20 cellular contexts compared by ENCODE assay signal in the genomic region with DNA sequence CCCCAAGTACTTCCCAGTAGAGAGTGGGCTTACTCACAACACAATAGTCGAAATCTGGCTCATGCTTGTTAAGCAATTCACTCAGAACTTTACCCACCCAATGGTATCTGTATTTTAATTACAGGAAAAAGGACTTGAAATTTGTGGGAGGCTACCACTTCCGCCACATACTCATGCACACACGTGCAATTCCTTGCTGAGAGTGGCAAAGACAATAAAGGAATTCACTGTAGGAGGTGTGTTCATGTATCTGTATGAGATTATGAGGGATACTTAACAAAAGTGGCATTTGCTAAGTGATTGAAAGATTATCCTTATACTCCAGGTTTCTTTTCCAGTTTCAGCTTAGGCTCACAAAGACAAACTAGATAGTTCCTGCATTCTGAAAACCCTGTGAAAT. TPM values are rescaled to one million over a fixed set of nuclear protein-coding genes. Genes with fewer than 3 reads are reported as not detected.
DNase-seq lines count a peak whose midpoint lies in the region; ATAC-seq and TF ChIP-seq lines count a peak whose summit lies in the region.
"Had no signal": no experiment of that assay in that cellular context is flagged by ENCODE, and none has a peak within 500 bp of the region (broad histone marks: within the 10 kb centered on the region; RNA-seq: fewer than 3 reads in every experiment).

No MANE protein-coding gene starts in this region.

- H3K4me2 ChIP-seq in trophoblast cell (ENCODE audit: low read length) = no peak overlapping the region
- H3K4me2 ChIP-seq: A549 had no signal

- no peak overlapping the region for H2AFZ ChIP-seq in trophoblast cell (ENCODE audit: insufficient read depth, low read length, poor library complexity)

- no peak for ATAC-seq in heart right ventricle
- ATAC-seq: A549; CD8-positive, alpha-beta T cell; GM12878 had no signal

- H2BK120ac ChIP-seq in trophoblast cell (ENCODE audit: insufficient read depth, low read length, poor library complexity) = peak overlapping the region; percentile 31

- H3K4me1 ChIP-seq in cardiac muscle cell (ENCODE audit: low read depth) = peaks cover 17% of the 10 kb centered on the region
- H3K4me1 ChIP-seq in heart right ventricle = no peaks in the 10 kb centered on the region
- peaks cover 10% of the 10 kb centered on the region for H3K4me1 ChIP-seq in HEK293 (ENCODE audit: control insufficient read depth, insufficient read depth, low read length)
- peaks cover 7 to 15% of the 10 kb centered on the region in 2 experiments for H3K4me1 ChIP-seq in trophoblast cell (ENCODE audit: control insufficient read depth in 1 of 2, insufficient read depth in 2 of 2, low read length in 2 of 2)
- H3K4me1 ChIP-seq: A549 had no signal

- H3K4ac ChIP-seq in trophoblast cell (ENCODE audit: low read depth, low read length) = no peak overlapping the region

- no peak overlapping the region for H4K8ac ChIP-seq in trophoblast cell (ENCODE audit: low read depth, low read length)

- no peaks in the 10 kb centered on the region for H3K36me3 ChIP-seq in cardiac muscle cell
- no peaks in the 10 kb centered on the region for H3K36me3 ChIP-seq in heart right ventricle
- H3K36me3 ChIP-seq in HEK293 (ENCODE audit: control insufficient read depth in 2 of 2, insufficient read depth in 1 of 2, low read length in 2 of 2) = no peaks in the 10 kb centered on the region
- H3K36me3 ChIP-seq in trophoblast cell (ENCODE audit: control insufficient read depth in 1 of 2, insufficient read depth in 2 of 2, low read length in 2 of 2) = no peaks in the 10 kb centered on the region

- no peak overlapping the region for H3K4me3 ChIP-seq in cardiac muscle cell
- no peak overlapping the region for H3K4me3 ChIP-seq in heart right ventricle
- no peak overlapping the region for H3K4me3 ChIP-seq in HEK293 (ENCODE audit: low read depth, low read length)
- H3K4me3 ChIP-seq in NB4 (ENCODE audit: low read depth, low read length) = no peak overlapping the region
- no peak overlapping the region for H3K4me3 ChIP-seq in trophoblast cell (ENCODE audit: low read depth, low read length)
- no peak overlapping the region for H3K4me3 ChIP-seq in coronary artery
- H3K4me3 ChIP-seq: A549, GM12878 had no signal

- H2BK5ac ChIP-seq in trophoblast cell (ENCODE audit: low read depth, low read length, poor library complexity) = no peak overlapping the region

- H3K9me3 ChIP-seq in cardiac muscle cell (ENCODE audit: low read depth) (no peaks in the 10 kb centered on the region), heart right ventricle (no peaks in the 10 kb centered on the region), HEK293 (ENCODE audit: control insufficient read depth, insufficient read depth, low read depth, low read length) (no peaks in the 10 kb centered on the region), trophoblast cell (ENCODE audit: insufficient read depth, low read depth, low read length) (no peaks in the 10 kb centered on the region)
- H3K9me3 ChIP-seq: A549, Caco-2 had no signal

- H2BK12ac ChIP-seq in trophoblast cell (ENCODE audit: low read length) = peak overlapping the region; percentile 53

- no peak for TF ChIP-seq CTCF in cardiac muscle cell (IDR thresholded peaks at IDR 0.05; ENCODE audit: low read depth, low read length)
- no peak for TF ChIP-seq CTCF in heart right ventricle (IDR thresholded peaks at IDR 0.05)
- no peak for TF ChIP-seq CTCF in HEK293 (tag by site-specific recombination; IDR thresholded peaks at IDR 0.05)
- TF ChIP-seq CTCF in NB4 (IDR thresholded peaks at IDR 0.05; ENCODE audit: low read depth, low read length) = no peak
- no peak for TF ChIP-seq CTCF in coronary artery (IDR thresholded peaks at IDR 0.05)

- H3K23ac ChIP-seq in trophoblast cell (ENCODE audit: low read length) = no peak overlapping the region

- H3K79me1 ChIP-seq in trophoblast cell (ENCODE audit: low read length) = peaks cover 18% of the 10 kb centered on the region

- H3K18ac ChIP-seq in trophoblast cell (ENCODE audit: low read length) = no peak overlapping the region

- peaks cover 1% of the 10 kb centered on the region for H3K79me2 ChIP-seq in trophoblast cell (ENCODE audit: control insufficient read depth, insufficient read depth, low read length, poor library complexity)

- CTCF ChIA-PET in HEK293 (lab: Yijun Ruan, JAX) = interaction anchor here (0.7 to 2.9 kb wide), 2 partner anchors 298 to 524 kb away, joined by 6 to 13 read pairs; no protein-coding TSS in a partner anchor

- WGBS in heart right ventricle, 2 donors = 58 to 60% methylated on average over 3 of the region's 3 CpGs
- no CpG with 5 or more reads among the region's 3 CpGs for WGBS in trophoblast cell (ENCODE audit: extremely low coverage, insufficient coverage, insufficient read length)

- POLR2A ChIA-PET in HEK293 (lab: Yijun Ruan, JAX) = no interaction called here

- DNase-seq in cardiac muscle cell (ENCODE audit: low read depth in 1 of 2, low spot score in 1 of 2) = peak in 1 of 2 donors; percentile 18
- no peak for DNase-seq in heart right ventricle
- peak; percentile 7 for DNase-seq in NB4 (ENCODE audit: low read depth)
- DNase-seq in trophoblast cell = no peak
- DNase-seq in coronary artery (ENCODE audit: low spot score) = no peak
- DNase-seq in foreskin melanocyte = no peak
- DNase-seq in activated CD4-positive, CD25-positive, alpha-beta regulatory T cell treated with anti-CD3 and anti-CD28 coated beads, Interleukin-2, amount 50 U/mL, for 72 hours = no peak
- DNase-seq: 8988T; C1 segment of cervical spinal cord; CD8-positive, alpha-beta T cell; DMS153; DND-41; EL; GDM1; GOT3; HCEC 1CT had no signal

- peak overlapping the region; percentile 45 for H4K91ac ChIP-seq in trophoblast cell (ENCODE audit: low read depth, low read length)

- no peak overlapping the region for H3K9ac ChIP-seq in trophoblast cell (ENCODE audit: low read length)

- intact Hi-C loops in heart right ventricle (cut with DNase I) = loop anchor here in 5 of 10 donors (10.0 kb wide), 1 partner anchor 301 kb away; no protein-coding TSS in a partner anchor

- H3K27me3 ChIP-seq in cardiac muscle cell (no peaks in the 10 kb centered on the region), heart right ventricle (peaks cover 0 to 20% (median 13%) of the 10 kb centered on the region in 7 donors), trophoblast cell (ENCODE audit: insufficient read depth, low read length) (no peaks in the 10 kb centered on the region)

- H2AK5ac ChIP-seq in trophoblast cell (ENCODE audit: low read length) = no peak overlapping the region

- no peak overlapping the region for H4K12ac ChIP-seq in trophoblast cell (ENCODE audit: low read depth, low read length)

- TF ChIP-seq POLR2A in NB4 (IDR thresholded peaks at IDR 0.05; ENCODE audit: extremely low read depth, insufficient read length) = no peak

- H3K27ac ChIP-seq in cardiac muscle cell (peak overlapping the region; percentile 34), heart right ventricle (no peak overlapping the region), HEK293 (ENCODE audit: extremely low read depth, low read depth, low read length) (no peak overlapping the region), trophoblast cell (ENCODE audit: low read depth, low read length) (peak overlapping the region; percentile 45), coronary artery (no peak overlapping the region)
- H3K27ac ChIP-seq: A549 had no signal

- no peak overlapping the region for H3K14ac ChIP-seq in trophoblast cell (ENCODE audit: low read length)

TF ChIP-seq in HEK293, 187 proteins besides CTCF, POLR2A, EP300 and RAD21:
- TF ChIP-seq OSR2 (tag by site-specific recombination; IDR thresholded peaks at IDR 0.05) (peak; percentile 50; the same call in 1 of the 2 replicates), TCF7L2 (IDR thresholded peaks at IDR 0.05; ENCODE audit: borderline replicate concordance, low read depth, low read length) (no peak), GLIS1 (tag by site-specific recombination; IDR thresholded peaks at IDR 0.05) (peak; percentile 94)
- TF ChIP-seq, protein P1, sequence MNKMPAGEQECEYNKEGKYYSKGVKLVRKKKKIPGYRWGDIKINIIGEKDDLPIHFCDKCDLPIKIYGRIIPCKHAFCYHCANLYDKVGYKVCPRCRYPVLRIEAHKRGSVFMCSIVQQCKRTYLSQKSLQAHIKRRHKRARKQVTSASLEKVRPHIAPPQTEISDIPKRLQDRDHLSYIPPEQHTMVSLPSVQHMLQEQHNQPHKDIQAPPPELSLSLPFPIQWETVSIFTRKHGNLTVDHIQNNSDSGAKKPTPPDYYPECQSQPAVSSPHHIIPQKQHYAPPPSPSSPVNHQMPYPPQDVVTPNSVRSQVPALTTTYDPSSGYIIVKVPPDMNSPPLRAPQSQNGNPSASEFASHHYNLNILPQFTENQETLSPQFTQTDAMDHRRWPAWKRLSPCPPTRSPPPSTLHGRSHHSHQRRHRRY (tag by site-specific recombination; IDR thresholded peaks at IDR 0.05) = no peak
- TF ChIP-seq, protein P2, sequence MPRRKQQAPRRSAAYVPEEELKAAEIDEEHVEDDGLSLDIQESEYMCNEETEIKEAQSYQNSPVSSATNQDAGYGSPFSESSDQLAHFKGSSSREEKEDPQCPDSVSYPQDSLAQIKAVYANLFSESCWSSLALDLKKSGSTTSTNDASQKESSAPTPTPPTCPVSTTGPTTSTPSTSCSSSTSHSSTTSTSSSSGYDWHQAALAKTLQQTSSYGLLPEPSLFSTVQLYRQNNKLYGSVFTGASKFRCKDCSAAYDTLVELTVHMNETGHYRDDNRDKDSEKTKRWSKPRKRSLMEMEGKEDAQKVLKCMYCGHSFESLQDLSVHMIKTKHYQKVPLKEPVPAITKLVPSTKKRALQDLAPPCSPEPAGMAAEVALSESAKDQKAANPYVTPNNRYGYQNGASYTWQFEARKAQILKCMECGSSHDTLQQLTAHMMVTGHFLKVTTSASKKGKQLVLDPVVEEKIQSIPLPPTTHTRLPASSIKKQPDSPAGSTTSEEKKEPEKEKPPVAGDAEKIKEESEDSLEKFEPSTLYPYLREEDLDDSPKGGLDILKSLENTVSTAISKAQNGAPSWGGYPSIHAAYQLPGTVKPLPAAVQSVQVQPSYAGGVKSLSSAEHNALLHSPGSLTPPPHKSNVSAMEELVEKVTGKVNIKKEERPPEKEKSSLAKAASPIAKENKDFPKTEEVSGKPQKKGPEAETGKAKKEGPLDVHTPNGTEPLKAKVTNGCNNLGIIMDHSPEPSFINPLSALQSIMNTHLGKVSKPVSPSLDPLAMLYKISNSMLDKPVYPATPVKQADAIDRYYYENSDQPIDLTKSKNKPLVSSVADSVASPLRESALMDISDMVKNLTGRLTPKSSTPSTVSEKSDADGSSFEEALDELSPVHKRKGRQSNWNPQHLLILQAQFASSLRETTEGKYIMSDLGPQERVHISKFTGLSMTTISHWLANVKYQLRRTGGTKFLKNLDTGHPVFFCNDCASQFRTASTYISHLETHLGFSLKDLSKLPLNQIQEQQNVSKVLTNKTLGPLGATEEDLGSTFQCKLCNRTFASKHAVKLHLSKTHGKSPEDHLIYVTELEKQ (tag by site-specific recombination; IDR thresholded peaks at IDR 0.05; ENCODE audit: borderline replicate concordance) = no peak
TF ChIP-seq in HEK293: peak in this region for 2.

RNA-seq across cellular contexts. Expression of a gene that starts 14.9 kb away (rescaled TPM):
- total RNA-seq in cardiac muscle cell (7.6 and 10.7 TPM in 2 replicates), heart right ventricle (under 1 TPM in 9 of 10 donors, not detected in 1; 0.12 to 0.55 (median 0.15) TPM)
- polyA plus RNA-seq in cardiac muscle cell (5.8 and 7.4 TPM in 2 replicates), heart right ventricle (under 1 TPM; 0.06 to 0.15 TPM)
- polyA plus RNA-seq in trophoblast cell (2013) = 24.8 and 26.6 TPM in 2 replicates
- total RNA-seq: CD8-positive, alpha-beta T cell; GM12878 had no signal
- polyA plus RNA-seq: GM12878 had no signal

Comparison
In these comparisons a context has a peak if more than half of its experiments do, and no peak if none do; other contexts are left out.
1. H3K27ac ChIP-seq: peak in cardiac muscle cell (single experiment) and trophoblast cell (single experiment); none in heart right ventricle (0 of 10), HEK293 (single experiment) and coronary artery (0 of 2).